Comparison of ENCODE assay signal across 1 cellular context in the genomic region with DNA sequence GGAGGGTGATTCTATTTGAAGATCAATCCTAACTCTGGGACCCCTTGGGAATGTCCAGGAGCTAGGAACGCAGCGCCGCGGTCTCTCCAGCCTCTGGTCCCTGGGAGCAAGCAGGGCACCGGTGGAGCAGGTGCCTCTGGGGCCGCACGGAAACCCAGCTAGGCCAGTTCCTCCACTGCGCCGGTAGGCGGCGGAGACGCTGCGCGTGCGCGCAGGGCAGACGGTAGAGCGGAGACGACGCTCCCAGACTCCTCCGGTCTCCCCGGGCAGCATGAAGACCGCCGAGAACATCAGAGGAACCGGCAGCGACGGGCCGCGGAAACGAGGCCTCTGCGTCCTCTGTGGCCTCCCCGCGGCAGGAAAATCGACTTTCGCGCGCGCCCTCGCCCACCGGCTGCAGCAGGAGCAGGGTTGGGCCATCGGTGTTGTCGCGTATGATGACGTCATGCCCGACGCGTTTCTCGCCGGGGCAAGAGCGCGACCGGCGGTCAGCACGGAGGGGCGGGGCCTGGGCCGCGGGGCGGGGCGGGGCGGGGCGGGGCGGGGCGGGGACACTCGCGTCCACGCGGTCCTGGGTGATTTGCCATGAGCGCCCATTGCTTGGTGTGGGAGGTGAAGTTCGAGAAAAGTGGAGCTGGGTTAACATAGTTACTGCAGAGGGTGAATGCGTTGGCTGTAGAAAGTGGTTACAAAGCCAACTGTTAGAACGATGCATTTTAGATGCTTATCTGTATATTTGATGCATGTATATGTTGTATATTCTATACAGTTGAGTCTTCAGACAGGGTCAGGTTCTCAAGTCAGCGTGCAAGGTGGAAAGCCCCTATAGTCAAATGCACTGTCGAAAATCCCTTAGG.
A peak's percentile ranks its signal among the peaks of the same experiment; 100 is the strongest.
TF ChIP-seq lines count a peak whose summit lies in the region.

A gene with protein sequence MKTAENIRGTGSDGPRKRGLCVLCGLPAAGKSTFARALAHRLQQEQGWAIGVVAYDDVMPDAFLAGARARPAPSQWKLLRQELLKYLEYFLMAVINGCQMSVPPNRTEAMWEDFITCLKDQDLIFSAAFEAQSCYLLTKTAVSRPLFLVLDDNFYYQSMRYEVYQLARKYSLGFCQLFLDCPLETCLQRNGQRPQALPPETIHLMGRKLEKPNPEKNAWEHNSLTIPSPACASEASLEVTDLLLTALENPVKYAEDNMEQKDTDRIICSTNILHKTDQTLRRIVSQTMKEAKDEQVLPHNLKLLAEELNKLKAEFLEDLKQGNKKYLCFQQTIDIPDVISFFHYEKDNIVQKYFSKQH (plus strand): TSS at position 193 of the 857 bp plus-strand sequence. CDS start 79 bp downstream, at position 272.

TF ChIP-seq in HepG2, 621 proteins besides CTCF, POLR2A, EP300 and RAD21 (continued from another document and continues in another):
- TF ChIP-seq XRCC5 (optimal IDR thresholded peaks at IDR 0.05; ENCODE audit: low read length) (peak; percentile 92), HOXD1 (CRISPR knock-in tag; IDR thresholded peaks at IDR 0.05) (0 out of 2 replicates have a peak, but pooled peaks have one; percentile 83), ZNF207 (IDR thresholded peaks at IDR 0.05; ENCODE audit: borderline replicate concordance) (no peak), ATM (IDR thresholded peaks at IDR 0.05; ENCODE audit: borderline replicate concordance) (no peak), PITX1 (CRISPR knock-in tag; IDR thresholded peaks at IDR 0.05) (peak; percentile 47), KMT2A (CRISPR knock-in tag; IDR thresholded peaks at IDR 0.05) (peak; percentile 72), ZNF746 (CRISPR knock-in tag; IDR thresholded peaks at IDR 0.05) (no peak), PTBP1 (IDR thresholded peaks at IDR 0.05; ENCODE audit: low read depth, low read length, poor library complexity, severe bottlenecking) (no peak), ZNF768 (CRISPR knock-in tag; IDR thresholded peaks at IDR 0.05) (peak; percentile 62; the same call in 1 of the 2 replicates), CHCHD3 (CRISPR knock-in tag; IDR thresholded peaks at IDR 0.05) (0 out of 2 replicates have a peak, but pooled peaks have one; percentile 51), SAP130 (CRISPR knock-in tag; IDR thresholded peaks at IDR 0.05; ENCODE audit: low read depth) (peak; percentile 81), MEIS2 (CRISPR knock-in tag; IDR thresholded peaks at IDR 0.05) (peak; percentile 78), RFX1 (IDR thresholded peaks at IDR 0.05) (no peak), ZNF547 (CRISPR knock-in tag; IDR thresholded peaks at IDR 0.05) (peak; percentile 79; the same call in 1 of the 2 replicates), MAFK (conservative IDR thresholded peaks at IDR 0.05 in 1 of 2, IDR thresholded peaks at IDR 0.05 in 1 of 2; ENCODE audit: low read length in 2 of 2) (no peak)
- TF ChIP-seq, protein P1, sequence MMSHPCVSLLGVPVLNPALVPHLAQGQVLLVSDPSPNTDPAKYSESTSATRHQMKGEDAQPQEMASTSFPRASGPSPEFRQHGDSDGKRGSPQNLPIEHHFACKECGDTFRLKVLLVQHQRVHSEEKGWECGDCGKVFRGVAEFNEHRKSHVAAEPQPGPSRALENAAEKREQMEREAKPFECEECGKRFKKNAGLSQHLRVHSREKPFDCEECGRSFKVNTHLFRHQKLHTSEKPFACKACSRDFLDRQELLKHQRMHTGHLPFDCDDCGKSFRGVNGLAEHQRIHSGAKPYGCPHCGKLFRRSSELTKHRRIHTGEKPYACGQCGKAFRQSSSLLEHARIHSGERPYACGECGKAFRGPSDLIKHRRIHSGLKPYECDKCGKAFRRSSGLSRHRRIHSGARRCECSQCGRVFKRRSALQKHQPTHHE (CRISPR knock-in tag; IDR thresholded peaks at IDR 0.05; ENCODE audit: borderline replicate concordance), result peak; percentile 50; the same call in 1 of the 2 replicates
- TF ChIP-seq, protein P2, sequence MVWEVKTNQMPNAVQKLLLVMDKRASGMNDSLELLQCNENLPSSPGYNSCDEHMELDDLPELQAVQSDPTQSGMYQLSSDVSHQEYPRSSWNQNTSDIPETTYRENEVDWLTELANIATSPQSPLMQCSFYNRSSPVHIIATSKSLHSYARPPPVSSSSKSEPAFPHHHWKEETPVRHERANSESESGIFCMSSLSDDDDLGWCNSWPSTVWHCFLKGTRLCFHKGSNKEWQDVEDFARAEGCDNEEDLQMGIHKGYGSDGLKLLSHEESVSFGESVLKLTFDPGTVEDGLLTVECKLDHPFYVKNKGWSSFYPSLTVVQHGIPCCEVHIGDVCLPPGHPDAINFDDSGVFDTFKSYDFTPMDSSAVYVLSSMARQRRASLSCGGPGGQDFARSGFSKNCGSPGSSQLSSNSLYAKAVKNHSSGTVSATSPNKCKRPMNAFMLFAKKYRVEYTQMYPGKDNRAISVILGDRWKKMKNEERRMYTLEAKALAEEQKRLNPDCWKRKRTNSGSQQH (CRISPR knock-in tag; IDR thresholded peaks at IDR 0.05; ENCODE audit: low read depth), result peak; percentile 71; the same call in 1 of the 2 replicates
- TF ChIP-seq, protein P3, sequence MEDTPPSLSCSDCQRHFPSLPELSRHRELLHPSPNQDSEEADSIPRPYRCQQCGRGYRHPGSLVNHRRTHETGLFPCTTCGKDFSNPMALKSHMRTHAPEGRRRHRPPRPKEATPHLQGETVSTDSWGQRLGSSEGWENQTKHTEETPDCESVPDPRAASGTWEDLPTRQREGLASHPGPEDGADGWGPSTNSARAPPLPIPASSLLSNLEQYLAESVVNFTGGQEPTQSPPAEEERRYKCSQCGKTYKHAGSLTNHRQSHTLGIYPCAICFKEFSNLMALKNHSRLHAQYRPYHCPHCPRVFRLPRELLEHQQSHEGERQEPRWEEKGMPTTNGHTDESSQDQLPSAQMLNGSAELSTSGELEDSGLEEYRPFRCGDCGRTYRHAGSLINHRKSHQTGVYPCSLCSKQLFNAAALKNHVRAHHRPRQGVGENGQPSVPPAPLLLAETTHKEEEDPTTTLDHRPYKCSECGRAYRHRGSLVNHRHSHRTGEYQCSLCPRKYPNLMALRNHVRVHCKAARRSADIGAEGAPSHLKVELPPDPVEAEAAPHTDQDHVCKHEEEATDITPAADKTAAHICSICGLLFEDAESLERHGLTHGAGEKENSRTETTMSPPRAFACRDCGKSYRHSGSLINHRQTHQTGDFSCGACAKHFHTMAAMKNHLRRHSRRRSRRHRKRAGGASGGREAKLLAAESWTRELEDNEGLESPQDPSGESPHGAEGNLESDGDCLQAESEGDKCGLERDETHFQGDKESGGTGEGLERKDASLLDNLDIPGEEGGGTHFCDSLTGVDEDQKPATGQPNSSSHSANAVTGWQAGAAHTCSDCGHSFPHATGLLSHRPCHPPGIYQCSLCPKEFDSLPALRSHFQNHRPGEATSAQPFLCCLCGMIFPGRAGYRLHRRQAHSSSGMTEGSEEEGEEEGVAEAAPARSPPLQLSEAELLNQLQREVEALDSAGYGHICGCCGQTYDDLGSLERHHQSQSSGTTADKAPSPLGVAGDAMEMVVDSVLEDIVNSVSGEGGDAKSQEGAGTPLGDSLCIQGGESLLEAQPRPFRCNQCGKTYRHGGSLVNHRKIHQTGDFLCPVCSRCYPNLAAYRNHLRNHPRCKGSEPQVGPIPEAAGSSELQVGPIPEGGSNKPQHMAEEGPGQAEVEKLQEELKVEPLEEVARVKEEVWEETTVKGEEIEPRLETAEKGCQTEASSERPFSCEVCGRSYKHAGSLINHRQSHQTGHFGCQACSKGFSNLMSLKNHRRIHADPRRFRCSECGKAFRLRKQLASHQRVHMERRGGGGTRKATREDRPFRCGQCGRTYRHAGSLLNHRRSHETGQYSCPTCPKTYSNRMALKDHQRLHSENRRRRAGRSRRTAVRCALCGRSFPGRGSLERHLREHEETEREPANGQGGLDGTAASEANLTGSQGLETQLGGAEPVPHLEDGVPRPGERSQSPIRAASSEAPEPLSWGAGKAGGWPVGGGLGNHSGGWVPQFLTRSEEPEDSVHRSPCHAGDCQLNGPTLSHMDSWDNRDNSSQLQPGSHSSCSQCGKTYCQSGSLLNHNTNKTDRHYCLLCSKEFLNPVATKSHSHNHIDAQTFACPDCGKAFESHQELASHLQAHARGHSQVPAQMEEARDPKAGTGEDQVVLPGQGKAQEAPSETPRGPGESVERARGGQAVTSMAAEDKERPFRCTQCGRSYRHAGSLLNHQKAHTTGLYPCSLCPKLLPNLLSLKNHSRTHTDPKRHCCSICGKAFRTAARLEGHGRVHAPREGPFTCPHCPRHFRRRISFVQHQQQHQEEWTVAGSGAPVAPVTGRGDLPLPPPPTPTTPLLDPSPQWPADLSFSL (CRISPR knock-in tag; IDR thresholded peaks at IDR 0.05), result no peak
- TF ChIP-seq, protein P4, sequence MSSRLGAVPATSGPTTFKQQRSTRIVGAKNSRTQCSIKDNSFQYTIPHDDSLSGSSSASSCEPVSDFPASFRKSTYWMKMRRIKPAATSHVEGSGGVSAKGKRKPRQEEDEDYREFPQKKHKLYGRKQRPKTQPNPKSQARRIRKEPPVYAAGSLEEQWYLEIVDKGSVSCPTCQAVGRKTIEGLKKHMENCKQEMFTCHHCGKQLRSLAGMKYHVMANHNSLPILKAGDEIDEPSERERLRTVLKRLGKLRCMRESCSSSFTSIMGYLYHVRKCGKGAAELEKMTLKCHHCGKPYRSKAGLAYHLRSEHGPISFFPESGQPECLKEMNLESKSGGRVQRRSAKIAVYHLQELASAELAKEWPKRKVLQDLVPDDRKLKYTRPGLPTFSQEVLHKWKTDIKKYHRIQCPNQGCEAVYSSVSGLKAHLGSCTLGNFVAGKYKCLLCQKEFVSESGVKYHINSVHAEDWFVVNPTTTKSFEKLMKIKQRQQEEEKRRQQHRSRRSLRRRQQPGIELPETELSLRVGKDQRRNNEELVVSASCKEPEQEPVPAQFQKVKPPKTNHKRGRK (CRISPR knock-in tag; IDR thresholded peaks at IDR 0.05), result no peak
- TF ChIP-seq, protein P5, sequence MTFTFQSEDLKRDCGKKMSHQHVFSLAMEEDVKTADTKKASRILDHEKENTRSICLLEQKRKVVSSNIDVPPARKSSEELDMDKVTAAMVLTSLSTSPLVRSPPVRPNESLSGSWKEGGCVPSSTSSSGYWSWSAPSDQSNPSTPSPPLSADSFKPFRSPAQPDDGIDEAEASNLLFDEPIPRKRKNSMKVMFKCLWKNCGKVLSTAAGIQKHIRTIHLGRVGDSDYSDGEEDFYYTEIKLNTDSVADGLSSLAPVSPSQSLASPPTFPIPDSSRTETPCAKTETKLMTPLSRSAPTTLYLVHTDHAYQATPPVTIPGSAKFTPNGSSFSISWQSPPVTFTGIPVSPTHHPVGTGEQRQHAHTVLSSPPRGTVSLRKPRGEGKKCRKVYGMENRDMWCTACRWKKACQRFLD (CRISPR knock-in tag; IDR thresholded peaks at IDR 0.05; ENCODE audit: borderline replicate concordance), result 0 out of 2 replicates have a peak, but pooled peaks have one; percentile 84
- TF ChIP-seq, protein P6, sequence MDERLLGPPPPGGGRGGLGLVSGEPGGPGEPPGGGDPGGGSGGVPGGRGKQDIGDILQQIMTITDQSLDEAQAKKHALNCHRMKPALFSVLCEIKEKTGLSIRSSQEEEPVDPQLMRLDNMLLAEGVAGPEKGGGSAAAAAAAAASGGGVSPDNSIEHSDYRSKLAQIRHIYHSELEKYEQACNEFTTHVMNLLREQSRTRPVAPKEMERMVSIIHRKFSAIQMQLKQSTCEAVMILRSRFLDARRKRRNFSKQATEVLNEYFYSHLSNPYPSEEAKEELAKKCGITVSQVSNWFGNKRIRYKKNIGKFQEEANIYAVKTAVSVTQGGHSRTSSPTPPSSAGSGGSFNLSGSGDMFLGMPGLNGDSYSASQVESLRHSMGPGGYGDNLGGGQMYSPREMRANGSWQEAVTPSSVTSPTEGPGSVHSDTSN (CRISPR knock-in tag; IDR thresholded peaks at IDR 0.05), result no peak
- TF ChIP-seq, protein P7, sequence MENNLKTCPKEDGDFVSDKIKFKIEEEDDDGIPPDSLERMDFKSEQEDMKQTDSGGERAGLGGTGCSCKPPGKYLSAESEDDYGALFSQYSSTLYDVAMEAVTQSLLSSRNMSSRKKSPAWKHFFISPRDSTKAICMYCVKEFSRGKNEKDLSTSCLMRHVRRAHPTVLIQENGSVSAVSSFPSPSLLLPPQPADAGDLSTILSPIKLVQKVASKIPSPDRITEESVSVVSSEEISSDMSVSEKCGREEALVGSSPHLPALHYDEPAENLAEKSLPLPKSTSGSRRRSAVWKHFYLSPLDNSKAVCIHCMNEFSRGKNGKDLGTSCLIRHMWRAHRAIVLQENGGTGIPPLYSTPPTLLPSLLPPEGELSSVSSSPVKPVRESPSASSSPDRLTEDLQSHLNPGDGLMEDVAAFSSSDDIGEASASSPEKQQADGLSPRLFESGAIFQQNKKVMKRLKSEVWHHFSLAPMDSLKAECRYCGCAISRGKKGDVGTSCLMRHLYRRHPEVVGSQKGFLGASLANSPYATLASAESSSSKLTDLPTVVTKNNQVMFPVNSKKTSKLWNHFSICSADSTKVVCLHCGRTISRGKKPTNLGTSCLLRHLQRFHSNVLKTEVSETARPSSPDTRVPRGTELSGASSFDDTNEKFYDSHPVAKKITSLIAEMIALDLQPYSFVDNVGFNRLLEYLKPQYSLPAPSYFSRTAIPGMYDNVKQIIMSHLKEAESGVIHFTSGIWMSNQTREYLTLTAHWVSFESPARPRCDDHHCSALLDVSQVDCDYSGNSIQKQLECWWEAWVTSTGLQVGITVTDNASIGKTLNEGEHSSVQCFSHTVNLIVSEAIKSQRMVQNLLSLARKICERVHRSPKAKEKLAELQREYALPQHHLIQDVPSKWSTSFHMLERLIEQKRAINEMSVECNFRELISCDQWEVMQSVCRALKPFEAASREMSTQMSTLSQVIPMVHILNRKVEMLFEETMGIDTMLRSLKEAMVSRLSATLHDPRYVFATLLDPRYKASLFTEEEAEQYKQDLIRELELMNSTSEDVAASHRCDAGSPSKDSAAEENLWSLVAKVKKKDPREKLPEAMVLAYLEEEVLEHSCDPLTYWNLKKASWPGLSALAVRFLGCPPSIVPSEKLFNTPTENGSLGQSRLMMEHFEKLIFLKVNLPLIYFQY (CRISPR knock-in tag; IDR thresholded peaks at IDR 0.05; ENCODE audit: borderline replicate concordance), result no peak
- TF ChIP-seq, protein P8, sequence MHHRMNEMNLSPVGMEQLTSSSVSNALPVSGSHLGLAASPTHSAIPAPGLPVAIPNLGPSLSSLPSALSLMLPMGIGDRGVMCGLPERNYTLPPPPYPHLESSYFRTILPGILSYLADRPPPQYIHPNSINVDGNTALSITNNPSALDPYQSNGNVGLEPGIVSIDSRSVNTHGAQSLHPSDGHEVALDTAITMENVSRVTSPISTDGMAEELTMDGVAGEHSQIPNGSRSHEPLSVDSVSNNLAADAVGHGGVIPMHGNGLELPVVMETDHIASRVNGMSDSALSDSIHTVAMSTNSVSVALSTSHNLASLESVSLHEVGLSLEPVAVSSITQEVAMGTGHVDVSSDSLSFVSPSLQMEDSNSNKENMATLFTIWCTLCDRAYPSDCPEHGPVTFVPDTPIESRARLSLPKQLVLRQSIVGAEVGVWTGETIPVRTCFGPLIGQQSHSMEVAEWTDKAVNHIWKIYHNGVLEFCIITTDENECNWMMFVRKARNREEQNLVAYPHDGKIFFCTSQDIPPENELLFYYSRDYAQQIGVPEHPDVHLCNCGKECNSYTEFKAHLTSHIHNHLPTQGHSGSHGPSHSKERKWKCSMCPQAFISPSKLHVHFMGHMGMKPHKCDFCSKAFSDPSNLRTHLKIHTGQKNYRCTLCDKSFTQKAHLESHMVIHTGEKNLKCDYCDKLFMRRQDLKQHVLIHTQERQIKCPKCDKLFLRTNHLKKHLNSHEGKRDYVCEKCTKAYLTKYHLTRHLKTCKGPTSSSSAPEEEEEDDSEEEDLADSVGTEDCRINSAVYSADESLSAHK (CRISPR knock-in tag; IDR thresholded peaks at IDR 0.05; ENCODE audit: borderline replicate concordance), result no peak
- TF ChIP-seq, protein P9, sequence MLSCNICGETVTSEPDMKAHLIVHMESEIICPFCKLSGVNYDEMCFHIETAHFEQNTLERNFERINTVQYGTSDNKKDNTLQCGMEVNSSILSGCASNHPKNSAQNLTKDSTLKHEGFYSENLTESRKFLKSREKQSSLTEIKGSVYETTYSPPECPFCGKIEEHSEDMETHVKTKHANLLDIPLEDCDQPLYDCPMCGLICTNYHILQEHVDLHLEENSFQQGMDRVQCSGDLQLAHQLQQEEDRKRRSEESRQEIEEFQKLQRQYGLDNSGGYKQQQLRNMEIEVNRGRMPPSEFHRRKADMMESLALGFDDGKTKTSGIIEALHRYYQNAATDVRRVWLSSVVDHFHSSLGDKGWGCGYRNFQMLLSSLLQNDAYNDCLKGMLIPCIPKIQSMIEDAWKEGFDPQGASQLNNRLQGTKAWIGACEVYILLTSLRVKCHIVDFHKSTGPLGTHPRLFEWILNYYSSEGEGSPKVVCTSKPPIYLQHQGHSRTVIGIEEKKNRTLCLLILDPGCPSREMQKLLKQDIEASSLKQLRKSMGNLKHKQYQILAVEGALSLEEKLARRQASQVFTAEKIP (CRISPR knock-in tag; IDR thresholded peaks at IDR 0.05; ENCODE audit: borderline replicate concordance), result no peak
